In genomic region chr2:27984153-27984552, GRCh38 we compare ENCODE assay signal across 31 cellular contexts.
A peak's percentile ranks its signal among the peaks of the same experiment; 100 is the strongest.
DNase-seq lines count a peak whose midpoint lies in the region; ATAC-seq and TF ChIP-seq lines count a peak whose summit lies in the region.
"Had no signal": no experiment of that assay in that cellular context is flagged by ENCODE, and none has a peak within 500 bp of the region (broad histone marks: within the 10 kb centered on the region; RNA-seq: fewer than 3 reads in every experiment).

No MANE protein-coding gene starts in this region.

- intact Hi-C loops in IMR-90 (cut with micrococcal nuclease) (no loop called here), ascending aorta (cut with DNase I) (no loop called here), spleen (cut with DNase I; ENCODE audit: low total_unique reads) (no loop called here)

- no peaks in the 10 kb centered on the region for H4K20me1 ChIP-seq in IMR-90 (ENCODE audit: insufficient read depth, low read length)
- H4K20me1 ChIP-seq: BLaER1; BLaER1 treated with 17β-estradiol and CSF1 and Interleukin-3, amounts not matched to agents 10 nM and 100 nM had no signal

- CTCF ChIA-PET in IMR-90 (lab: Yijun Ruan, JAX): no interaction called here

- no peak overlapping the region for H2BK20ac ChIP-seq in IMR-90 (ENCODE audit: low read depth, low read length)

- H4K8ac ChIP-seq in IMR-90 (ENCODE audit: low read depth in 2 of 2, low read length in 2 of 2): no peak overlapping the region

- dilution Hi-C loops in IMR-90 (cut with HindIII; ENCODE audit: low sequenced_read_pairs, unreplicated experiment): no loop called here

- H3K9ac ChIP-seq in IMR-90 (ENCODE audit: low read depth, low read length): no peak overlapping the region
- H3K9ac ChIP-seq: BLaER1; BLaER1 treated with 17β-estradiol and CSF1 and Interleukin-3, amounts not matched to agents 10 nM and 100 nM had no signal

- H2AFZ ChIP-seq in IMR-90 (replicated peaks; ENCODE audit: low read length, poor library complexity): no peak overlapping the region

- H3K27ac ChIP-seq in IMR-90 (ENCODE audit: insufficient read depth, low read length) (no peak overlapping the region), RWPE2 (ENCODE audit: poor library complexity, severe bottlenecking) (peak overlapping the region; percentile 3), ascending aorta (no peak overlapping the region), spleen (no peak overlapping the region)
- H3K27ac ChIP-seq: 22Rv1; A549; BLaER1; BLaER1 treated with 17β-estradiol and CSF1 and Interleukin-3, amounts not matched to agents 10 nM and 100 nM; C4-2B had no signal

- no peak overlapping the region for H2BK15ac ChIP-seq in IMR-90 (ENCODE audit: low read depth, low read length)

- no peak overlapping the region for H3K14ac ChIP-seq in IMR-90 (replicated peaks; ENCODE audit: low read depth, low read length)

- H3K18ac ChIP-seq in IMR-90 (ENCODE audit: low read depth, low read length): no peak overlapping the region

- TF ChIP-seq POLR2A in IMR-90 (IDR thresholded peaks at IDR 0.05; ENCODE audit: low read depth, low read length) (no peak), spleen (IDR thresholded peaks at IDR 0.05) (no peak)

- in situ Hi-C loops in IMR-90 (cut with MboI; ENCODE audit: low sequenced_read_pairs): no loop called here

- no peak overlapping the region for H2BK5ac ChIP-seq in IMR-90 (ENCODE audit: low read depth, low read length, poor library complexity, severe bottlenecking)

- H3K4me1 ChIP-seq in IMR-90 (ENCODE audit: control insufficient read depth, insufficient read depth, low read length): peaks cover 2% of the 10 kb centered on the region; the same call in 1 of the 2 replicates
- peaks cover 43% of the 10 kb centered on the region for H3K4me1 ChIP-seq in RWPE2 (ENCODE audit: insufficient read depth, poor library complexity, severe bottlenecking)
- peaks cover 0 to 3% of the 10 kb centered on the region in 2 donors for H3K4me1 ChIP-seq in ascending aorta
- peaks cover 0 to 21% (median 3%) of the 10 kb centered on the region in 6 donors for H3K4me1 ChIP-seq in spleen
- H3K4me1 ChIP-seq: BE2C had no signal

- no peak overlapping the region for H3K23ac ChIP-seq in IMR-90 (ENCODE audit: low read depth, low read length)

- POLR2A ChIA-PET in IMR-90 (lab: Charles Lee; ENCODE audit: unreplicated experiment): no interaction called here

- H3K56ac ChIP-seq in IMR-90 (ENCODE audit: extremely low read depth, insufficient read depth, low read length): no peak overlapping the region

- ATAC-seq in IMR-90 (ENCODE audit: low read depth): peak; percentile 63; the same call in 1 of the 2 replicates
- no peak for ATAC-seq in RWPE2 (ENCODE audit: low read depth)
- ATAC-seq: A549; CD8-positive, alpha-beta T cell had no signal

- H3K9me3 ChIP-seq in IMR-90 (ENCODE audit: control insufficient read depth, insufficient read depth, low read length) (no peaks in the 10 kb centered on the region), RWPE2 (ENCODE audit: severe bottlenecking) (no peaks in the 10 kb centered on the region), ascending aorta (no peaks in the 10 kb centered on the region), spleen (peaks cover 0 to 13% (median 3%) of the 10 kb centered on the region in 8 donors)
- H3K9me3 ChIP-seq: BE2C, Caco-2 had no signal

- H3K79me1 ChIP-seq in IMR-90 (ENCODE audit: low read depth in 1 of 2, low read length in 2 of 2): peaks cover 7 to 10% of the 10 kb centered on the region in 2 experiments; a peak in 2 of 4 replicates

- no peak overlapping the region for H3K4me2 ChIP-seq in IMR-90 (ENCODE audit: low read depth, low read length)
- H3K4me2 ChIP-seq: A549; BLaER1; BLaER1 treated with 17β-estradiol and CSF1 and Interleukin-3, amounts not matched to agents 10 nM and 100 nM had no signal

- H2AK9ac ChIP-seq in IMR-90 (replicated peaks; ENCODE audit: low read depth, low read length, poor library complexity): no peak overlapping the region

- H3K36me3 ChIP-seq in IMR-90 (ENCODE audit: control insufficient read depth, insufficient read depth, low read length) (no peaks in the 10 kb centered on the region), RWPE2 (ENCODE audit: low read depth) (no peaks in the 10 kb centered on the region), ascending aorta (no peaks in the 10 kb centered on the region), spleen (peaks cover 0 to 6% (median 0%) of the 10 kb centered on the region in 6 donors)
- H3K36me3 ChIP-seq: BE2C had no signal

- H3K9me1 ChIP-seq in IMR-90 (ENCODE audit: insufficient read depth, low read length): no peaks in the 10 kb centered on the region

- no peak overlapping the region for H4K5ac ChIP-seq in IMR-90 (ENCODE audit: low read depth, low read length)

- no peak overlapping the region for H2AK5ac ChIP-seq in IMR-90 (ENCODE audit: low read depth, low read length)

- BruUV-seq in IMR-90 (replicated peaks; lab: Mats Ljungman, UMichigan): no TSS peak

- H3K27me3 ChIP-seq in IMR-90 (ENCODE audit: control insufficient read depth, insufficient read depth, low read length) (no peaks in the 10 kb centered on the region), RWPE2 (ENCODE audit: insufficient read depth, poor library complexity, severe bottlenecking) (no peaks in the 10 kb centered on the region), ascending aorta (no peaks in the 10 kb centered on the region), spleen (replicated peaks in 1 of 7) (no peaks in the 10 kb centered on the region)
- H3K27me3 ChIP-seq: BE2C; BLaER1; BLaER1 treated with 17β-estradiol and CSF1 and Interleukin-3, amounts not matched to agents 10 nM and 100 nM had no signal

- H4K91ac ChIP-seq in IMR-90 (ENCODE audit: insufficient read depth, low read depth, low read length): no peak overlapping the region

- TF ChIP-seq RAD21 in IMR-90 (IDR thresholded peaks at IDR 0.05; ENCODE audit: low read length): no peak

- no peak overlapping the region for H2BK120ac ChIP-seq in IMR-90 (ENCODE audit: low read depth, low read length)

- no peak overlapping the region for H3K4ac ChIP-seq in IMR-90 (ENCODE audit: low read depth, low read length)

- no peak for TF ChIP-seq CTCF in IMR-90 (conservative IDR thresholded peaks at IDR 0.05; ENCODE audit: low read depth, low read length)
- TF ChIP-seq CTCF in RWPE2 (IDR thresholded peaks at IDR 0.05; ENCODE audit: poor library complexity, severe bottlenecking): no peak
- TF ChIP-seq CTCF in ascending aorta (IDR thresholded peaks at IDR 0.05): no peak
- TF ChIP-seq CTCF in spleen (IDR thresholded peaks at IDR 0.05 in 8 of 11, conservative IDR thresholded peaks at IDR 0.05 in 3 of 11): no peak

- DNase-seq in ELR (ENCODE audit: low read depth): peak; percentile 22
- DNase-seq in IMR-90: peak; percentile 37
- no peak for DNase-seq in RWPE2 (ENCODE audit: low spot score)
- no peak for DNase-seq in foreskin melanocyte
- DNase-seq in ascending aorta (ENCODE audit: low spot score in 2 of 2): no peak
- no peak for DNase-seq in spleen
- DNase-seq: 8988T; ACHN; AML-193; BE2C; C1 segment of cervical spinal cord; Caco-2; Calu3; CD4-positive, alpha-beta memory T cell; CD4-positive, alpha-beta T cell; CD4-positive, CD25-positive, alpha-beta regulatory T cell; CD8-positive, alpha-beta memory T cell; CD8-positive, alpha-beta T cell; COR-L47; DMS 273 treated with DMSO at 0.1 percent for 48 hours; DMS153; DMS53; DMS79; DMS79 treated with DMSO at 0.1 percent for 48 hours; DND-41; EL had no signal

- no peak overlapping the region for H3K4me3 ChIP-seq in IMR-90 (ENCODE audit: insufficient read depth, low read depth, low read length)
- no peak overlapping the region for H3K4me3 ChIP-seq in RWPE2 (ENCODE audit: severe bottlenecking)
- H3K4me3 ChIP-seq in ascending aorta: no peak overlapping the region
- no peak overlapping the region for H3K4me3 ChIP-seq in spleen
- H3K4me3 ChIP-seq: A549; BLaER1; BLaER1 treated with 17β-estradiol and CSF1 and Interleukin-3, amounts not matched to agents 10 nM and 100 nM had no signal

TF ChIP-seq in IMR-90, 13 proteins besides CTCF, POLR2A, EP300 and RAD21:
- TF ChIP-seq MAFK (IDR thresholded peaks at IDR 0.05; ENCODE audit: low read depth, low read length) (peak; percentile 58), CHD1 (IDR thresholded peaks at IDR 0.05; ENCODE audit: low read depth, low read length) (no peak)

Comparison
In these comparisons a context has a peak if more than half of its experiments do, and no peak if none do; other contexts are left out.
1. DNase-seq: peak in ELR (single experiment) and IMR-90 (single experiment); none in RWPE2 (single experiment), foreskin melanocyte (single experiment), ascending aorta (0 of 2) and spleen (single experiment).